Comparison of ENCODE assay signal across 35 cellular contexts in the genomic region with DNA sequence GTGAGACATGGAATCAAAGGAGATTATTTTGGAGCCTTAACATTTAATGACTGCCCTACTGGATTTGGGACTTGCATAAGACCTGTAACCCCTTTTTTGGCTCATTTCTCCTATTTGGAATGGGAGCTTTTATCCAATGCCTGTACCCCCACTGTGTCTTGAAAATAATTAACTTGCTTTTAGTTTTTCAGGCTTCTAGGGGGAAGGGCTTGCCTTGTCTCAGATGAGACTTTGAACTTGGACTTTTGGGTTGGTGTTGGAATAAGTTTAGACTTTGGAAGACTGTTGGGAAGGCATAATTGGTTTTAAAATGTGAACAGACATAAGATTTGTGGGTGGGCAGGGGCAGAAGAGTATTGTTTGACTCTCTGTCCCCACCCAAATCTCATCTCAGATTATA.
"Had no signal": no experiment of that assay in that cellular context is flagged by ENCODE, and none has a peak within 500 bp of the region (broad histone marks: within the 10 kb centered on the region; RNA-seq: fewer than 3 reads in every experiment).

No MANE protein-coding gene starts in this region.

- DNase-seq: Karpas-422, Kasumi-1, MG63, MM.1S, MV-4-11, NCI-H1048, NCI-H1092, NCI-H1092 treated with DMSO at 0.1 percent for 48 hours, NCI-H1105, NCI-H1105 treated with DMSO at 0.1 percent for 48 hours, NCI-H1417, NCI-H1417 treated with DMSO at 0.1 percent for 48 hours, NCI-H1436, NCI-H1436 treated with DMSO at 0.1 percent for 48 hours, NCI-H146, NCI-H1694, NCI-H1694 treated with DMSO at 0.1 percent for 48 hours, NCI-H187, NCI-H187 treated with DMSO at 0.1 percent for 48 hours, NCI-H1930, NCI-H2029, NCI-H2029 treated with DMSO at 0.1 percent for 48 hours, NCI-H2081, NCI-H2081 treated with DMSO at 0.1 percent for 48 hours, NCI-H2107, NCI-H2171, NCI-H2171 treated with DMSO at 0.1 percent for 48 hours, NCI-H2227 treated with DMSO at 0.1 percent for 48 hours, NCI-H226, NCI-H345, NCI-H446, NCI-H446 treated with DMSO at 0.1 percent for 48 hours, NCI-H510A, NCI-H510A treated with DMSO at 0.1 percent for 48 hours had no signal

- H3K27ac ChIP-seq: KMS-11 had no signal

- H3K27me3 ChIP-seq: MG63 had no signal

- H3K4me2 ChIP-seq: KMS-11 had no signal

- H3K36me3 ChIP-seq: MG63 had no signal

- H3K9me3 ChIP-seq: MG63 had no signal

- H3K4me3 ChIP-seq: MG63 had no signal

- H3K9ac ChIP-seq: KMS-11 had no signal
